1 cellular context compared by ENCODE assay signal in the genomic region with DNA sequence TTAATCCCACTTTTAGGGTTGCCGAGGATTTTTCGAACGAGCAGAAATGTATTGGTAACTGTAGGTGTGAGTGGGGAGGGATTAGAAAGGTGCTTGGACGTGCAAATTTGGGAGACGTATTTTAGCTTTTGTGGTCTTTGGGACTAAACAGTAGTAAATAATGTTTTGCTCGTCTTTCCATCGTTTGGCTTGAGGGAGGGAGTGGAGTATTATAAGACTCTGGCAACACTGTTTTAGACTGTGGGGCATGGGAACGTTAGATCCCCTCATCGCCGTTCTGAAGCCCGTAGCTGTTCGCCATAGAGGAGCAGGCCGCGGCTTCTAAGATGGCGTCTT.
A peak's percentile ranks its signal among the peaks of the same experiment; 100 is the strongest.
TF ChIP-seq lines count a peak whose summit lies in the region.

No MANE protein-coding gene starts in this region.

TF ChIP-seq in HEK293, 187 proteins besides CTCF, POLR2A, EP300 and RAD21 (continued from another document):
- TF ChIP-seq ZNF398 (tag by site-specific recombination; IDR thresholded peaks at IDR 0.05) (0 out of 2 replicates have a peak, but pooled peaks have one; percentile 19), ZNF19 (tag by site-specific recombination; IDR thresholded peaks at IDR 0.05; ENCODE audit: low read depth) (no peak), ZFP69B (tag by site-specific recombination; IDR thresholded peaks at IDR 0.05) (peak; percentile 20), ZNF16 (tag by site-specific recombination; IDR thresholded peaks at IDR 0.05; ENCODE audit: low read depth) (0 out of 2 replicates have a peak, but pooled peaks have one; percentile 22), ZNF324 (tag by site-specific recombination; IDR thresholded peaks at IDR 0.05) (peak; percentile 48; the same call in 1 of the 2 replicates), ZSCAN30 (tag by site-specific recombination; IDR thresholded peaks at IDR 0.05) (0 out of 2 replicates have a peak, but pooled peaks have one; percentile 54), OVOL3 (tag by site-specific recombination; IDR thresholded peaks at IDR 0.05) (peak; percentile 54; the same call in 1 of the 2 replicates), ZNF792 (tag by site-specific recombination; IDR thresholded peaks at IDR 0.05) (no peak), GLI4 (tag by site-specific recombination; IDR thresholded peaks at IDR 0.05) (0 out of 2 replicates have a peak, but pooled peaks have one; percentile 51), ZNF785 (tag by site-specific recombination; IDR thresholded peaks at IDR 0.05) (peak; percentile 47; the same call in 1 of the 2 replicates), ZNF404 (tag by site-specific recombination; IDR thresholded peaks at IDR 0.05) (0 out of 2 replicates have a peak, but pooled peaks have one; percentile 39), ZBTB48 (tag by site-specific recombination; IDR thresholded peaks at IDR 0.05) (peak; percentile 43; the same call in 1 of the 2 replicates), REPIN1 (tag by site-specific recombination; IDR thresholded peaks at IDR 0.05; ENCODE audit: low read depth) (peak; percentile 65; the same call in 1 of the 2 replicates), ZNF157 (tag by site-specific recombination; IDR thresholded peaks at IDR 0.05) (peak; percentile 42; the same call in 1 of the 2 replicates), ZNF660 (tag by site-specific recombination; IDR thresholded peaks at IDR 0.05) (0 out of 2 replicates have a peak, but pooled peaks have one; percentile 62), ZNF558 (tag by site-specific recombination; IDR thresholded peaks at IDR 0.05) (0 out of 2 replicates have a peak, but pooled peaks have one; percentile 34), ZNF24 (tag by site-specific recombination; IDR thresholded peaks at IDR 0.05) (no peak), ZSCAN23 (tag by site-specific recombination; IDR thresholded peaks at IDR 0.05) (0 out of 2 replicates have a peak, but pooled peaks have one; percentile 57), ZBTB20 (tag by site-specific recombination; IDR thresholded peaks at IDR 0.05) (0 out of 2 replicates have a peak, but pooled peaks have one; percentile 31), PRDM4 (tag by site-specific recombination; IDR thresholded peaks at IDR 0.05) (no peak; the same call in 1 of the 2 replicates), MZF1 (tag by site-specific recombination; IDR thresholded peaks at IDR 0.05; ENCODE audit: borderline replicate concordance) (peak; percentile 44; the same call in 1 of the 2 replicates), ZNF10 (tag by site-specific recombination; IDR thresholded peaks at IDR 0.05) (peak; percentile 45; the same call in 1 of the 2 replicates), ZFP37 (tag by site-specific recombination; IDR thresholded peaks at IDR 0.05) (peak; percentile 88), SCRT1 (tag by site-specific recombination; IDR thresholded peaks at IDR 0.05; ENCODE audit: borderline replicate concordance) (no peak), ZBTB7A (tag by site-specific recombination; IDR thresholded peaks at IDR 0.05; ENCODE audit: low read depth) (peak; percentile 77; the same call in 1 of the 2 replicates), YY1 (tag by site-specific recombination; IDR thresholded peaks at IDR 0.05) (peak; percentile 93), ZNF837 (tag by site-specific recombination; IDR thresholded peaks at IDR 0.05) (peak; percentile 67), ZNF423 (tag by site-specific recombination; IDR thresholded peaks at IDR 0.05) (no peak), ZNF223 (tag by site-specific recombination; IDR thresholded peaks at IDR 0.05) (peak; percentile 7; the same call in 1 of the 2 replicates), ZNF138 (tag by site-specific recombination; IDR thresholded peaks at IDR 0.05; ENCODE audit: borderline replicate concordance) (no peak), ZNF600 (tag by site-specific recombination; IDR thresholded peaks at IDR 0.05) (peak; percentile 3; the same call in 1 of the 2 replicates), HOXC10 (CRISPR knock-in tag; IDR thresholded peaks at IDR 0.05) (no peak), KLF17 (tag by site-specific recombination; IDR thresholded peaks at IDR 0.05) (peak; percentile 78; the same call in 1 of the 2 replicates), SP3 (tag by site-specific recombination; IDR thresholded peaks at IDR 0.05) (no peak), GLI2 (tag by site-specific recombination; IDR thresholded peaks at IDR 0.05; ENCODE audit: borderline replicate concordance, low read depth) (0 out of 2 replicates have a peak, but pooled peaks have one; percentile 3), ZNF2 (tag by site-specific recombination; IDR thresholded peaks at IDR 0.05) (peak; percentile 72; the same call in 1 of the 2 replicates), ZNF391 (tag by site-specific recombination; IDR thresholded peaks at IDR 0.05; ENCODE audit: borderline replicate concordance, low read depth) (peak; percentile 29; the same call in 1 of the 2 replicates), ZNF701 (tag by site-specific recombination; IDR thresholded peaks at IDR 0.05) (0 out of 2 replicates have a peak, but pooled peaks have one; percentile 66), ZFHX2 (tag by site-specific recombination; conservative IDR thresholded peaks at IDR 0.05) (no peak), ZNF548 (tag by site-specific recombination; IDR thresholded peaks at IDR 0.05) (peak; percentile 27; the same call in 1 of the 2 replicates), ZNF514 (tag by site-specific recombination; IDR thresholded peaks at IDR 0.05) (0 out of 2 replicates have a peak, but pooled peaks have one; percentile 16)
- TF ChIP-seq, protein P1, sequence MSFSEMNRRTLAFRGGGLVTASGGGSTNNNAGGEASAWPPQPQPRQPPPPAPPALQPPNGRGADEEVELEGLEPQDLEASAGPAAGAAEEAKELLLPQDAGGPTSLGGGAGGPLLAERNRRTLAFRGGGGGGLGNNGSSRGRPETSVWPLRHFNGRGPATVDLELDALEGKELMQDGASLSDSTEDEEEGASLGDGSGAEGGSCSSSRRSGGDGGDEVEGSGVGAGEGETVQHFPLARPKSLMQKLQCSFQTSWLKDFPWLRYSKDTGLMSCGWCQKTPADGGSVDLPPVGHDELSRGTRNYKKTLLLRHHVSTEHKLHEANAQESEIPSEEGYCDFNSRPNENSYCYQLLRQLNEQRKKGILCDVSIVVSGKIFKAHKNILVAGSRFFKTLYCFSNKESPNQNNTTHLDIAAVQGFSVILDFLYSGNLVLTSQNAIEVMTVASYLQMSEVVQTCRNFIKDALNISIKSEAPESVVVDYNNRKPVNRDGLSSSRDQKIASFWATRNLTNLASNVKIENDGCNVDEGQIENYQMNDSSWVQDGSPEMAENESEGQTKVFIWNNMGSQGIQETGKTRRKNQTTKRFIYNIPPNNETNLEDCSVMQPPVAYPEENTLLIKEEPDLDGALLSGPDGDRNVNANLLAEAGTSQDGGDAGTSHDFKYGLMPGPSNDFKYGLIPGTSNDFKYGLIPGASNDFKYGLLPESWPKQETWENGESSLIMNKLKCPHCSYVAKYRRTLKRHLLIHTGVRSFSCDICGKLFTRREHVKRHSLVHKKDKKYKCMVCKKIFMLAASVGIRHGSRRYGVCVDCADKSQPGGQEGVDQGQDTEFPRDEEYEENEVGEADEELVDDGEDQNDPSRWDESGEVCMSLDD (tag by site-specific recombination; IDR thresholded peaks at IDR 0.05): no peak; the same call in 1 of the 2 replicates
- TF ChIP-seq, protein P2, sequence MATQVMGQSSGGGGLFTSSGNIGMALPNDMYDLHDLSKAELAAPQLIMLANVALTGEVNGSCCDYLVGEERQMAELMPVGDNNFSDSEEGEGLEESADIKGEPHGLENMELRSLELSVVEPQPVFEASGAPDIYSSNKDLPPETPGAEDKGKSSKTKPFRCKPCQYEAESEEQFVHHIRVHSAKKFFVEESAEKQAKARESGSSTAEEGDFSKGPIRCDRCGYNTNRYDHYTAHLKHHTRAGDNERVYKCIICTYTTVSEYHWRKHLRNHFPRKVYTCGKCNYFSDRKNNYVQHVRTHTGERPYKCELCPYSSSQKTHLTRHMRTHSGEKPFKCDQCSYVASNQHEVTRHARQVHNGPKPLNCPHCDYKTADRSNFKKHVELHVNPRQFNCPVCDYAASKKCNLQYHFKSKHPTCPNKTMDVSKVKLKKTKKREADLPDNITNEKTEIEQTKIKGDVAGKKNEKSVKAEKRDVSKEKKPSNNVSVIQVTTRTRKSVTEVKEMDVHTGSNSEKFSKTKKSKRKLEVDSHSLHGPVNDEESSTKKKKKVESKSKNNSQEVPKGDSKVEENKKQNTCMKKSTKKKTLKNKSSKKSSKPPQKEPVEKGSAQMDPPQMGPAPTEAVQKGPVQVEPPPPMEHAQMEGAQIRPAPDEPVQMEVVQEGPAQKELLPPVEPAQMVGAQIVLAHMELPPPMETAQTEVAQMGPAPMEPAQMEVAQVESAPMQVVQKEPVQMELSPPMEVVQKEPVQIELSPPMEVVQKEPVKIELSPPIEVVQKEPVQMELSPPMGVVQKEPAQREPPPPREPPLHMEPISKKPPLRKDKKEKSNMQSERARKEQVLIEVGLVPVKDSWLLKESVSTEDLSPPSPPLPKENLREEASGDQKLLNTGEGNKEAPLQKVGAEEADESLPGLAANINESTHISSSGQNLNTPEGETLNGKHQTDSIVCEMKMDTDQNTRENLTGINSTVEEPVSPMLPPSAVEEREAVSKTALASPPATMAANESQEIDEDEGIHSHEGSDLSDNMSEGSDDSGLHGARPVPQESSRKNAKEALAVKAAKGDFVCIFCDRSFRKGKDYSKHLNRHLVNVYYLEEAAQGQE (tag by site-specific recombination; IDR thresholded peaks at IDR 0.05): 0 out of 2 replicates have a peak, but pooled peaks have one; percentile 29
- TF ChIP-seq, protein P3, sequence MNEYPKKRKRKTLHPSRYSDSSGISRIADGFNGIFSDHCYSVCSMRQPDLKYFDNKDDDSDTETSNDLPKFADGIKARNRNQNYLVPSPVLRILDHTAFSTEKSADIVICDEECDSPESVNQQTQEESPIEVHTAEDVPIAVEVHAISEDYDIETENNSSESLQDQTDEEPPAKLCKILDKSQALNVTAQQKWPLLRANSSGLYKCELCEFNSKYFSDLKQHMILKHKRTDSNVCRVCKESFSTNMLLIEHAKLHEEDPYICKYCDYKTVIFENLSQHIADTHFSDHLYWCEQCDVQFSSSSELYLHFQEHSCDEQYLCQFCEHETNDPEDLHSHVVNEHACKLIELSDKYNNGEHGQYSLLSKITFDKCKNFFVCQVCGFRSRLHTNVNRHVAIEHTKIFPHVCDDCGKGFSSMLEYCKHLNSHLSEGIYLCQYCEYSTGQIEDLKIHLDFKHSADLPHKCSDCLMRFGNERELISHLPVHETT (tag by site-specific recombination; IDR thresholded peaks at IDR 0.05): 0 out of 2 replicates have a peak, but pooled peaks have one; percentile 79
- TF ChIP-seq, protein P4, sequence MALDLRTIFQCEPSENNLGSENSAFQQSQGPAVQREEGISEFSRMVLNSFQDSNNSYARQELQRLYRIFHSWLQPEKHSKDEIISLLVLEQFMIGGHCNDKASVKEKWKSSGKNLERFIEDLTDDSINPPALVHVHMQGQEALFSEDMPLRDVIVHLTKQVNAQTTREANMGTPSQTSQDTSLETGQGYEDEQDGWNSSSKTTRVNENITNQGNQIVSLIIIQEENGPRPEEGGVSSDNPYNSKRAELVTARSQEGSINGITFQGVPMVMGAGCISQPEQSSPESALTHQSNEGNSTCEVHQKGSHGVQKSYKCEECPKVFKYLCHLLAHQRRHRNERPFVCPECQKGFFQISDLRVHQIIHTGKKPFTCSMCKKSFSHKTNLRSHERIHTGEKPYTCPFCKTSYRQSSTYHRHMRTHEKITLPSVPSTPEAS (tag by site-specific recombination; IDR thresholded peaks at IDR 0.05): peak; percentile 48; the same call in 1 of the 2 replicates
- TF ChIP-seq, protein P5, sequence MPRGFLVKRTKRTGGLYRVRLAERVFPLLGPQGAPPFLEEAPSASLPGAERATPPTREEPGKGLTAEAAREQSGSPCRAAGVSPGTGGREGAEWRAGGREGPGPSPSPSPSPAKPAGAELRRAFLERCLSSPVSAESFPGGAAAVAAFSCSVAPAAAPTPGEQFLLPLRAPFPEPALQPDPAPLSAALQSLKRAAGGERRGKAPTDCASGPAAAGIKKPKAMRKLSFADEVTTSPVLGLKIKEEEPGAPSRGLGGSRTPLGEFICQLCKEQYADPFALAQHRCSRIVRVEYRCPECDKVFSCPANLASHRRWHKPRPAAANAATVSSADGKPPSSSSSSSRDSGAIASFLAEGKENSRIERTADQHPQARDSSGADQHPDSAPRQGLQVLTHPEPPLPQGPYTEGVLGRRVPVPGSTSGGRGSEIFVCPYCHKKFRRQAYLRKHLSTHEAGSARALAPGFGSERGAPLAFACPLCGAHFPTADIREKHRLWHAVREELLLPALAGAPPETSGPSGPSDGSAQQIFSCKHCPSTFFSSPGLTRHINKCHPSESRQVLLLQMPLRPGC (tag by site-specific recombination; IDR thresholded peaks at IDR 0.05): no peak
